ENCODE assay signal across 24 cellular contexts in genomic region chr13:33032037-33032625, GRCh38. TPM values are rescaled to one million over a fixed set of nuclear protein-coding genes. Genes with fewer than 3 reads are reported as not detected.
DNase-seq lines count a peak whose midpoint lies in the region; ATAC-seq and TF ChIP-seq lines count a peak whose summit lies in the region.
"Had no signal": no experiment of that assay in that cellular context is flagged by ENCODE, and none has a peak within 500 bp of the region (broad histone marks: within the 10 kb centered on the region; RNA-seq: fewer than 3 reads in every experiment).

No MANE protein-coding gene starts in this region.

- DNase-seq in activated CD4-positive, alpha-beta T cell treated with anti-CD3 and anti-CD28 coated beads, Interleukin-2, amount 10 ng/mL, durations not matched to agents 24 days and 14 days: peak; percentile 43
- DNase-seq in activated CD4-positive, alpha-beta T cell treated with anti-CD3 and anti-CD28 coated beads for 4 hours: no peak
- DNase-seq in HFF-Myc (ENCODE audit: extremely low read depth, low read depth) (peak; percentile 25), heart left ventricle (peak in 4 of 5 donors; percentile 27 to 47 (median 37)), sciatic nerve (ENCODE audit: low spot score) (peak; percentile 68), cortex of kidney (lab: John Stamatoyannopoulos, UW) (no peak)
- DNase-seq: activated CD4-positive, alpha-beta memory T cell treated with anti-CD3 and anti-CD28 coated beads for 36 hours; activated naive CD4-positive, alpha-beta T cell treated with anti-CD3 and anti-CD28 coated beads, Interleukin-2, amount 10 ng/mL, durations not matched to agents 7 days and 5 days; activated T-cell treated with anti-CD3 and anti-CD28 coated beads, Interleukin-2, amount 50 U/mL, for 1 hour; C1 segment of cervical spinal cord; effector memory CD4-positive, alpha-beta T cell; GDM1; HFFc6; NCI-H1436 treated with DMSO at 0.1 percent for 48 hours; NCI-H2171; NCI-H526 treated with DMSO at 0.1 percent for 48 hours; upper lobe of left lung; WERI-Rb-1 had no signal

- H3K27ac Mint-ChIP-seq in activated CD4-positive, alpha-beta T cell treated with anti-CD3 and anti-CD28 coated beads, Interleukin-2, amount 10 ng/mL, durations not matched to agents 24 days and 14 days: no peak overlapping the region
- H3K27ac Mint-ChIP-seq: activated CD4-positive, alpha-beta memory T cell treated with anti-CD3 and anti-CD28 coated beads for 36 hours; activated naive CD4-positive, alpha-beta T cell treated with anti-CD3 and anti-CD28 coated beads, Interleukin-2, amount 10 ng/mL, durations not matched to agents 7 days and 5 days; HFFc6 had no signal

- no peak for TF ChIP-seq POLR2A in heart left ventricle (IDR thresholded peaks at IDR 0.05)

- H3K27me3 ChIP-seq in heart left ventricle: no peaks in the 10 kb centered on the region
- H3K27me3 ChIP-seq: esophagus muscularis mucosa, upper lobe of left lung had no signal

- ATAC-seq in heart left ventricle (peak in 3 of 4 donors; percentile 58 to 81 (median 62)), sciatic nerve (peak; percentile 91), HG03025 (IDR thresholded peaks at IDR 0.05; ENCODE audit: low FRiP score, unreplicated experiment) (no peak), GM19328 (IDR thresholded peaks at IDR 0.05; ENCODE audit: unreplicated experiment) (no peak)

- peak overlapping the region; percentile 17 for H3K4me3 Mint-ChIP-seq in activated CD4-positive, alpha-beta T cell treated with anti-CD3 and anti-CD28 coated beads, Interleukin-2, amount 10 ng/mL, durations not matched to agents 24 days and 14 days
- H3K4me3 Mint-ChIP-seq: activated CD4-positive, alpha-beta memory T cell treated with anti-CD3 and anti-CD28 coated beads for 36 hours; HFFc6 had no signal

- peaks cover 4% of the 10 kb centered on the region for H3K27me3 Mint-ChIP-seq in activated CD4-positive, alpha-beta T cell treated with anti-CD3 and anti-CD28 coated beads, Interleukin-2, amount 10 ng/mL, durations not matched to agents 24 days and 14 days

- H3K36me3 ChIP-seq in heart left ventricle: no peaks in the 10 kb centered on the region
- H3K36me3 ChIP-seq: esophagus muscularis mucosa, upper lobe of left lung, WERI-Rb-1 had no signal

- peaks cover 10% of the 10 kb centered on the region for H3K4me1 Mint-ChIP-seq in activated CD4-positive, alpha-beta T cell treated with anti-CD3 and anti-CD28 coated beads, Interleukin-2, amount 10 ng/mL, durations not matched to agents 24 days and 14 days

- TF ChIP-seq CTCF in HFF-Myc (IDR thresholded peaks at IDR 0.05; ENCODE audit: low read depth, low read length, missing control alignments) (no peak), heart left ventricle (IDR thresholded peaks at IDR 0.05) (no peak)

- H3K4me1 ChIP-seq in heart left ventricle: peaks cover 0 to 9% (median 0%) of the 10 kb centered on the region in 12 donors
- H3K4me1 ChIP-seq: upper lobe of left lung had no signal

- WGBS in heart left ventricle, 4 donors: 76 to 82% (median 78%) methylated on average over 12 of the region's 12 CpGs

- no peak overlapping the region for H3K4me3 ChIP-seq in HFF-Myc (replicated peaks; ENCODE audit: low read depth, low read length)
- no peak overlapping the region for H3K4me3 ChIP-seq in heart left ventricle

- H3K9me3 Mint-ChIP-seq in activated CD4-positive, alpha-beta T cell treated with anti-CD3 and anti-CD28 coated beads, Interleukin-2, amount 10 ng/mL, durations not matched to agents 24 days and 14 days: no peaks in the 10 kb centered on the region
- H3K9me3 Mint-ChIP-seq: activated CD4-positive, alpha-beta memory T cell treated with anti-CD3 and anti-CD28 coated beads for 36 hours; activated naive CD4-positive, alpha-beta T cell treated with anti-CD3 and anti-CD28 coated beads, Interleukin-2, amount 10 ng/mL, durations not matched to agents 7 days and 5 days; HFFc6 had no signal

- intact Hi-C loops in activated CD4-positive, alpha-beta T cell treated with anti-CD3 and anti-CD28 coated beads, Interleukin-2, amount 10 ng/mL, durations not matched to agents 24 days and 14 days (cut with micrococcal nuclease): loop anchor here (2.0 kb wide), 1 partner anchor 15 kb away; the partner anchor contains the start of gene KL
- intact Hi-C loops in heart left ventricle (cut with DNase I): no loop called here
- intact Hi-C loops in sciatic nerve (cut with DNase I): no loop called here

- H3K36me3 Mint-ChIP-seq in activated CD4-positive, alpha-beta T cell treated with anti-CD3 and anti-CD28 coated beads, Interleukin-2, amount 10 ng/mL, durations not matched to agents 24 days and 14 days (ENCODE audit: low read depth): no peaks in the 10 kb centered on the region
- H3K36me3 Mint-ChIP-seq: activated CD4-positive, alpha-beta memory T cell treated with anti-CD3 and anti-CD28 coated beads for 36 hours; activated naive CD4-positive, alpha-beta T cell treated with anti-CD3 and anti-CD28 coated beads, Interleukin-2, amount 10 ng/mL, durations not matched to agents 7 days and 5 days had no signal

- no peaks in the 10 kb centered on the region for H3K9me3 ChIP-seq in heart left ventricle
- H3K9me3 ChIP-seq: esophagus muscularis mucosa, upper lobe of left lung had no signal

- H3K27ac ChIP-seq in heart left ventricle: no peak overlapping the region
- H3K27ac ChIP-seq: esophagus muscularis mucosa, WERI-Rb-1 had no signal

RNA-seq across cellular contexts. Expression of gene KL, which starts 15.9 kb away (rescaled TPM):
- total RNA-seq in activated CD4-positive, alpha-beta T cell treated with anti-CD3 and anti-CD28 coated beads, Interleukin-2, amount 10 ng/mL, durations not matched to agents 24 days and 14 days: 0.59 and 0.75 TPM in 2 replicates
- total RNA-seq in heart left ventricle (1 to 10 TPM; 1.0 to 3.1 (median 1.7) TPM), sciatic nerve (7.4 TPM)
- polyA plus RNA-seq in heart left ventricle: 1 to 10 TPM in 1 of 2 donors, under 1 TPM in 1; 0.34 to 1.7 TPM
- total RNA-seq: M059J, OCI-LY7, pulmonary artery endothelial cell had no signal

Comparison
In these comparisons a context has a peak if more than half of its experiments do, and no peak if none do; other contexts are left out.
1. DNase-seq: peak in activated CD4-positive, alpha-beta T cell treated with anti-CD3 and anti-CD28 coated beads, Interleukin-2, amount 10 ng/mL, durations not matched to agents 24 days and 14 days (single experiment), HFF-Myc (single experiment), heart left ventricle (4 of 5) and sciatic nerve (single experiment); none in activated CD4-positive, alpha-beta T cell treated with anti-CD3 and anti-CD28 coated beads for 4 hours (0 of 2) and cortex of kidney (single experiment).
2. ATAC-seq: peak in heart left ventricle (3 of 4) and sciatic nerve (single experiment); none in HG03025 (single experiment) and GM19328 (single experiment).